ENCODE assay signal across 1 cellular context in genomic region chr5:66001952-66002351, GRCh38.
A peak's percentile ranks its signal among the peaks of the same experiment; 100 is the strongest.
TF ChIP-seq lines count a peak whose summit lies in the region.

No MANE protein-coding gene starts in this region.

TF ChIP-seq in H1, 55 proteins besides CTCF, POLR2A, EP300 and RAD21 (continued from another document):
- TF ChIP-seq KDM1A (IDR thresholded peaks at IDR 0.05; ENCODE audit: borderline replicate concordance, low read length), result 0 out of 2 replicates have a peak, but pooled peaks have one; percentile 17
